38 cellular contexts compared by ENCODE assay signal in genomic region chr4:42892413-42892812, GRCh38. TPM values are rescaled to one million over a fixed set of nuclear protein-coding genes. Genes with fewer than 3 reads are reported as not detected.
"Had no signal": no experiment of that assay in that cellular context is flagged by ENCODE, and none has a peak within 500 bp of the region (broad histone marks: within the 10 kb centered on the region; RNA-seq: fewer than 3 reads in every experiment).

Gene GRXCR1 (plus strand): TSS chr4:42892713. CDS start chr4:42893267, 554 bp downstream.

- H3K4me3 ChIP-seq: MG63 had no signal

- H3K36me3 ChIP-seq: MG63 had no signal

- H3K9me3 ChIP-seq: MG63 had no signal

- DNase-seq: Karpas-422, Kasumi-1, MG63, MM.1S, MV-4-11, NCI-H1048, NCI-H1092, NCI-H1092 treated with DMSO at 0.1 percent for 48 hours, NCI-H1105, NCI-H1105 treated with DMSO at 0.1 percent for 48 hours, NCI-H1417, NCI-H1417 treated with DMSO at 0.1 percent for 48 hours, NCI-H1436, NCI-H1436 treated with DMSO at 0.1 percent for 48 hours, NCI-H146, NCI-H1694, NCI-H1694 treated with DMSO at 0.1 percent for 48 hours, NCI-H187, NCI-H187 treated with DMSO at 0.1 percent for 48 hours, NCI-H1930, NCI-H2029, NCI-H2029 treated with DMSO at 0.1 percent for 48 hours, NCI-H2081, NCI-H2081 treated with DMSO at 0.1 percent for 48 hours, NCI-H2107, NCI-H2171, NCI-H2171 treated with DMSO at 0.1 percent for 48 hours, NCI-H2227 treated with DMSO at 0.1 percent for 48 hours, NCI-H226, NCI-H345, NCI-H446, NCI-H446 treated with DMSO at 0.1 percent for 48 hours, NCI-H510A, NCI-H510A treated with DMSO at 0.1 percent for 48 hours had no signal

RNA-seq across cellular contexts. Expression of gene GRXCR1, which starts in this region (rescaled TPM):
- total RNA-seq: LHCN-M2, M059J, MCF 10A, NCI-H460 had no signal
